ENCODE assay signal across 8 cellular contexts in genomic region chr2:235493402-235493774, GRCh38. TPM values are rescaled to one million over a fixed set of nuclear protein-coding genes. Genes with fewer than 3 reads are reported as not detected.
DNase-seq lines count a peak whose midpoint lies in the region; ATAC-seq, FAIRE-seq and TF ChIP-seq lines count a peak whose summit lies in the region.

No MANE protein-coding gene starts in this region.

- H3K27me3 ChIP-seq in SK-N-SH (ENCODE audit: insufficient read depth): no peaks in the 10 kb centered on the region
- no peaks in the 10 kb centered on the region for H3K27me3 ChIP-seq in pancreas

- no peak for FAIRE-seq in pancreas (lab: Jason Lieb, UNC)

- H3K36me3 ChIP-seq in SK-N-SH (replicated peaks in 1 of 2; ENCODE audit: control insufficient read depth in 1 of 2, insufficient read depth in 2 of 2, low read length in 1 of 2) (no peaks in the 10 kb centered on the region), pancreas (no peaks in the 10 kb centered on the region)

- TF ChIP-seq CTCF in SK-N-SH (IDR thresholded peaks at IDR 0.05) (no peak), foreskin fibroblast (IDR thresholded peaks at IDR 0.05; ENCODE audit: low read depth, low read length) (no peak), pancreas (IDR thresholded peaks at IDR 0.05) (no peak)

- no peak for DNase-seq in SK-N-SH
- DNase-seq in foreskin fibroblast: peak in 1 of 2 donors; percentile 40
- peak in 2 of 6 donors; percentile 44 to 84 for DNase-seq in pancreas
- DNase-seq in GM19238 (ENCODE audit: insufficient read length, low spot score): no peak
- DNase-seq in NCI-H146 (lab: John Stamatoyannopoulos, UW): no peak
- no peak for DNase-seq in kidney tubule cell (ENCODE audit: low spot score)
- no peak for DNase-seq in hepatic stellate cell (ENCODE audit: low spot score)

- peaks cover 13 to 23% of the 10 kb centered on the region in 2 experiments; a peak in 2 of 4 replicates for H3K4me1 ChIP-seq in SK-N-SH (ENCODE audit: control insufficient read depth in 1 of 2, insufficient read depth in 2 of 2, low read depth in 1 of 2, low read length in 1 of 2)
- H3K4me1 ChIP-seq in pancreas: no peaks in the 10 kb centered on the region

- CTCF ChIA-PET in SK-N-SH (lab: Yijun Ruan, JAX): interaction anchor here (0.9 kb wide), 1 partner anchor 102 kb away, joined by 3 read pairs; no protein-coding TSS in a partner anchor

- H3K27ac ChIP-seq in SK-N-SH (ENCODE audit: low read depth in 2 of 2, low read length in 1 of 2) (peak overlapping the region in 1 of 2 experiments; percentile 60; a peak in 1 of 4 replicates), pancreas (peak overlapping the region; percentile 37 to 83 (median 80))

- H3K9me2 ChIP-seq in SK-N-SH: no peaks in the 10 kb centered on the region

- 36% methylated on average over 14 of the region's 33 CpGs for WGBS in SK-N-SH (ENCODE audit: low lambda C conversion rate)
- 4 to 8% methylated on average over 33 of the region's 33 CpGs for WGBS in pancreas, 2 donors

- H2AFZ ChIP-seq in SK-N-SH (ENCODE audit: low read depth): peak overlapping the region; percentile 96; the same call in 1 of the 2 replicates

- H3F3A ChIP-seq in SK-N-SH (replicated peaks; ENCODE audit: insufficient read depth): no peaks in the 10 kb centered on the region

- peak overlapping the region; percentile 66; the same call in 1 of the 2 replicates for H3K9ac ChIP-seq in SK-N-SH

- intact Hi-C loops in pancreas (cut with DNase I): loop anchor here in 1 of 3 donors (10.0 kb wide), 1 partner anchor 359 kb away; no protein-coding TSS in a partner anchor

- ATAC-seq in GM21381 (IDR thresholded peaks at IDR 0.05; ENCODE audit: unreplicated experiment): peak; percentile 16
- peak; percentile 39 to 64 (median 42) for ATAC-seq in pancreas

- no peaks in the 10 kb centered on the region for H3K9me3 ChIP-seq in SK-N-SH
- no peaks in the 10 kb centered on the region for H3K9me3 ChIP-seq in pancreas

- H3K4me3 ChIP-seq in SK-N-SH (ENCODE audit: low read depth in 2 of 2, low read length in 1 of 2) (peak overlapping the region; percentile 60 to 77), foreskin fibroblast (ENCODE audit: low read depth in 1 of 2, low read length in 2 of 2) (peak overlapping the region; percentile 43 to 62), pancreas (peak overlapping the region; percentile 46 to 67 (median 66))

- H4K20me1 ChIP-seq in SK-N-SH (ENCODE audit: insufficient read depth): peaks cover 33% of the 10 kb centered on the region

- no peak for TF ChIP-seq EP300 in SK-N-SH (IDR thresholded peaks at IDR 0.05; ENCODE audit: borderline replicate concordance in 1 of 2, low read depth in 1 of 2, low read length in 1 of 2)

- peak overlapping the region; percentile 76; the same call in 1 of the 2 replicates for H3K4me2 ChIP-seq in SK-N-SH

- TF ChIP-seq RAD21 in SK-N-SH (IDR thresholded peaks at IDR 0.05; ENCODE audit: low read length): no peak

- H3K79me2 ChIP-seq in SK-N-SH (ENCODE audit: insufficient read depth): peaks cover 36% of the 10 kb centered on the region

- POLR2A ChIA-PET in SK-N-SH (lab: Yijun Ruan, JAX): no interaction called here

TF ChIP-seq in SK-N-SH, 30 proteins besides CTCF, POLR2A, EP300 and RAD21:
- TF ChIP-seq, protein P1, sequence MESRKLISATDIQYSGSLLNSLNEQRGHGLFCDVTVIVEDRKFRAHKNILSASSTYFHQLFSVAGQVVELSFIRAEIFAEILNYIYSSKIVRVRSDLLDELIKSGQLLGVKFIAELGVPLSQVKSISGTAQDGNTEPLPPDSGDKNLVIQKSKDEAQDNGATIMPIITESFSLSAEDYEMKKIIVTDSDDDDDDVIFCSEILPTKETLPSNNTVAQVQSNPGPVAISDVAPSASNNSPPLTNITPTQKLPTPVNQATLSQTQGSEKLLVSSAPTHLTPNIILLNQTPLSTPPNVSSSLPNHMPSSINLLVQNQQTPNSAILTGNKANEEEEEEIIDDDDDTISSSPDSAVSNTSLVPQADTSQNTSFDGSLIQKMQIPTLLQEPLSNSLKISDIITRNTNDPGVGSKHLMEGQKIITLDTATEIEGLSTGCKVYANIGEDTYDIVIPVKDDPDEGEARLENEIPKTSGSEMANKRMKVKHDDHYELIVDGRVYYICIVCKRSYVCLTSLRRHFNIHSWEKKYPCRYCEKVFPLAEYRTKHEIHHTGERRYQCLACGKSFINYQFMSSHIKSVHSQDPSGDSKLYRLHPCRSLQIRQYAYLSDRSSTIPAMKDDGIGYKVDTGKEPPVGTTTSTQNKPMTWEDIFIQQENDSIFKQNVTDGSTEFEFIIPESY (IDR thresholded peaks at IDR 0.05; ENCODE audit: borderline replicate concordance, low read depth): no peak
- TF ChIP-seq ELF1 (IDR thresholded peaks at IDR 0.05) (no peak), EZH2phosphoT487 (IDR thresholded peaks at IDR 0.05; ENCODE audit: borderline replicate concordance, low read depth) (no peak), NFIC (IDR thresholded peaks at IDR 0.05; ENCODE audit: borderline replicate concordance) (no peak), YY1 (IDR thresholded peaks at IDR 0.05; ENCODE audit: low read depth) (no peak), RCOR1 (IDR thresholded peaks at IDR 0.05; ENCODE audit: low read length) (no peak), CHD2 (IDR thresholded peaks at IDR 0.05; ENCODE audit: low read length, partially characterized antibody) (no peak), GATA2 (CRISPR knock-in tag; IDR thresholded peaks at IDR 0.05) (no peak), MXI1 (IDR thresholded peaks at IDR 0.05; ENCODE audit: low read depth, low read length) (peak; percentile 33; the same call in 1 of the 2 replicates)

RNA-seq across cellular contexts. Expression of gene AGAP1, which starts 0.5 kb away (rescaled TPM):
- polyA plus RNA-seq in SK-N-SH (2012; rRNA removed) (8.8 and 9.4 TPM in 2 replicates), pancreas (1 to 10 TPM; 5.0 to 6.8 TPM)
- 4.9 and 7.6 TPM in 2 replicates for polyA plus RNA-seq in SK-N-SH (2012; cell fraction: cytosol; rRNA removed)
- 9.4 and 9.9 TPM in 2 replicates for polyA plus RNA-seq in SK-N-SH (2012; cell fraction: nucleus; rRNA removed)
- 10 to 100 TPM; 16.1 to 27.6 (median 19.4) TPM for total RNA-seq in pancreas
